ENCODE assay signal across 6 cellular contexts in the genomic region with DNA sequence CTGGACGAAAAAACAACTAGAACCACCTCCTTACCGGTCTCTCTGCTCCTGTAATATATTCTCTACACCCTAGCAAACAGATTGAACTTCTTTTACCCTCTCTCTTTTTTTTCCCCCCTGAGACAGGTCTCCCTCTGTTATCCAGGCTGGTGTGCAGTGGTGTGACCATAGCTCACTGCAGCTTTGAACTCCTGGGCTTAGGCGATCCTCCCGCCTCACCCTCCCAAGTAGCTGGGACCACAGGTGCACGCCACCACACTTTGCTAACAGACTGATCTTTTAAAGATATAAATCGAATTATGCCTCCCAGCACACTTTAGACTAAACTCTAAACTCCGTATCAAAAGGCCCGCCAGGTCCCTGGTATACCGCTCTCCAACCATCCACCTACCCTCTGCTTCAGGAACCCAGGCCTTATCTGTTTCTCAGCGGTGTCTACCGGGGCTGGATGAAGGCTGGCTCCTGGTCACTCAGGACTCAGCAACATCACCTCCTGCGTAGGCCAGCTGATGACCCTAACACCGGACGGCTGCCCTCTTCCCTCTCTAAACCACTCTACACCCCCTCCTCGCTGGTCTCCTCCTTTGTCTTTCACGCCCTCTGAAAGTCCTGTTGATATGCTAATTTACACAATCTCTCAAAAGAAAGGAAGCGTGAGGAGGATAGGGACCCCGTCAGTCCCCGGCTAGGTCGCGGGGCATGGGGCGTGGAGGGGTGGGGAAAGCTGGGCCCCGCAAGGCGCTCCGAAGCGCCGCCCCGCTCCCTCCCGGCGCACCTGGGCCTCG. TPM values are rescaled to one million over a fixed set of nuclear protein-coding genes. Genes with fewer than 3 reads are reported as not detected.
A peak's percentile ranks its signal among the peaks of the same experiment; 100 is the strongest.
DNase-seq lines count a peak whose midpoint lies in the region; ATAC-seq and TF ChIP-seq lines count a peak whose summit lies in the region.

No MANE protein-coding gene starts in this region.

- no peaks in the 10 kb centered on the region for H3K27me3 Mint-ChIP-seq in activated CD4-positive, alpha-beta T cell treated with anti-CD3 and anti-CD28 coated beads, Interleukin-2, amount 10 ng/mL, durations not matched to agents 7 days and 5 days
- H3K27me3 Mint-ChIP-seq in central memory CD8-positive, alpha-beta T cell = no peaks in the 10 kb centered on the region

- peak overlapping the region; percentile 96 for H3K27ac Mint-ChIP-seq in activated CD4-positive, alpha-beta T cell treated with anti-CD3 and anti-CD28 coated beads, Interleukin-2, amount 10 ng/mL, durations not matched to agents 7 days and 5 days
- peak overlapping the region; percentile 83 for H3K27ac Mint-ChIP-seq in central memory CD8-positive, alpha-beta T cell (ENCODE audit: low read depth)

- H3K4me3 Mint-ChIP-seq in activated CD4-positive, alpha-beta T cell treated with anti-CD3 and anti-CD28 coated beads, Interleukin-2, amount 10 ng/mL, durations not matched to agents 7 days and 5 days = peak overlapping the region; percentile 94
- H3K4me3 Mint-ChIP-seq in central memory CD8-positive, alpha-beta T cell = peak overlapping the region; percentile 82

- no peak for DNase-seq in activated CD4-positive, alpha-beta T cell treated with anti-CD3 and anti-CD28 coated beads, Interleukin-2, amount 10 ng/mL, durations not matched to agents 7 days and 5 days
- no peak for DNase-seq in activated CD4-positive, alpha-beta T cell treated with anti-CD3 and anti-CD28 coated beads for 4 hours
- no peak for DNase-seq in central memory CD8-positive, alpha-beta T cell (ENCODE audit: low spot score in 2 of 2)
- DNase-seq in omental fat pad (ENCODE audit: low spot score) (no peak), KBM-7 (no peak), pons (ENCODE audit: low spot score) (no peak)

- no peaks in the 10 kb centered on the region for H3K9me3 Mint-ChIP-seq in activated CD4-positive, alpha-beta T cell treated with anti-CD3 and anti-CD28 coated beads, Interleukin-2, amount 10 ng/mL, durations not matched to agents 7 days and 5 days
- no peaks in the 10 kb centered on the region for H3K9me3 Mint-ChIP-seq in central memory CD8-positive, alpha-beta T cell

- in situ Hi-C loops in KBM-7 (cut with MboI; ENCODE audit: low pct_unique_long_range_greater_than_20kb, low sequenced_read_pairs) = no loop called here

- CTCF ChIA-PET in activated CD4-positive, alpha-beta T cell treated with anti-CD3 and anti-CD28 coated beads, Interleukin-2, amount 10 ng/mL, durations not matched to agents 7 days and 5 days (lab: Charles Lee) = interaction anchor here (2.1 kb wide), 1 partner anchor 12 kb away, joined by 11 read pairs; no protein-coding TSS in a partner anchor

- POLR2A ChIA-PET in activated CD4-positive, alpha-beta T cell treated with anti-CD3 and anti-CD28 coated beads, Interleukin-2, amount 10 ng/mL, durations not matched to agents 7 days and 5 days (lab: Charles Lee) = interaction anchor here (1.7 kb wide), 1 partner anchor 15 kb away, joined by 5 read pairs; a partner anchor contains a TSS

- H3K4me1 Mint-ChIP-seq in activated CD4-positive, alpha-beta T cell treated with anti-CD3 and anti-CD28 coated beads, Interleukin-2, amount 10 ng/mL, durations not matched to agents 7 days and 5 days = peaks cover 44% of the 10 kb centered on the region
- peaks cover 46% of the 10 kb centered on the region for H3K4me1 Mint-ChIP-seq in central memory CD8-positive, alpha-beta T cell

- ATAC-seq in central memory CD8-positive, alpha-beta T cell (replicated peaks; ENCODE audit: extremely low read depth, poor library complexity, severe bottlenecking) = peak; percentile 31
- ATAC-seq in omental fat pad (ENCODE audit: low FRiP score) = peak; percentile 9

- H3K36me3 Mint-ChIP-seq in activated CD4-positive, alpha-beta T cell treated with anti-CD3 and anti-CD28 coated beads, Interleukin-2, amount 10 ng/mL, durations not matched to agents 7 days and 5 days (ENCODE audit: low read depth) = peaks cover 34% of the 10 kb centered on the region
- peaks cover 30% of the 10 kb centered on the region for H3K36me3 Mint-ChIP-seq in central memory CD8-positive, alpha-beta T cell (ENCODE audit: insufficient read depth)

- no peak for TF ChIP-seq CTCF in omental fat pad (IDR thresholded peaks at IDR 0.05)

RNA-seq across cellular contexts. Expression of a gene that starts 0.7 kb away (rescaled TPM):
- 10 to 100 TPM; 33.3 to 34.0 TPM for total RNA-seq in activated CD4-positive, alpha-beta T cell treated with anti-CD3 and anti-CD28 coated beads, Interleukin-2, amount 10 ng/mL, durations not matched to agents 7 days and 5 days
- total RNA-seq in omental fat pad = 10 to 100 TPM; 52.7 to 75.3 (median 57.3) TPM

RNA-seq across cellular contexts. Expression of a gene that starts 14.4 kb away (rescaled TPM):
- 10 to 100 TPM; 19.7 to 19.9 TPM for total RNA-seq in activated CD4-positive, alpha-beta T cell treated with anti-CD3 and anti-CD28 coated beads, Interleukin-2, amount 10 ng/mL, durations not matched to agents 7 days and 5 days
- total RNA-seq in omental fat pad = 10 to 100 TPM; 17.3 to 25.9 (median 24.0) TPM

RNA-seq across cellular contexts. Expression of a gene that starts 15.3 kb away (rescaled TPM):
- 10 to 100 TPM; 45.0 to 51.2 TPM for total RNA-seq in activated CD4-positive, alpha-beta T cell treated with anti-CD3 and anti-CD28 coated beads, Interleukin-2, amount 10 ng/mL, durations not matched to agents 7 days and 5 days
- total RNA-seq in omental fat pad = 10 to 100 TPM; 20.8 to 32.7 (median 22.6) TPM

RNA-seq across cellular contexts. Expression of a gene that starts 32.2 kb away (rescaled TPM):
- 100 to 1,000 TPM in 1 of 2 experiments, 10 to 100 TPM in 1; 93.1 to 114 TPM for total RNA-seq in activated CD4-positive, alpha-beta T cell treated with anti-CD3 and anti-CD28 coated beads, Interleukin-2, amount 10 ng/mL, durations not matched to agents 7 days and 5 days
- total RNA-seq in omental fat pad = 10 to 100 TPM; 32.3 to 47.5 (median 40.3) TPM

RNA-seq across cellular contexts. Expression of a gene that starts 32.9 kb away (rescaled TPM):
- total RNA-seq in activated CD4-positive, alpha-beta T cell treated with anti-CD3 and anti-CD28 coated beads, Interleukin-2, amount 10 ng/mL, durations not matched to agents 7 days and 5 days = 10 to 100 TPM; 59.5 to 65.7 TPM
- 1 to 10 TPM in 2 of 4 donors, under 1 TPM in 1, not detected in 1; 0.95 to 1.4 (median 1.2) TPM for total RNA-seq in omental fat pad
